18 cellular contexts compared by ENCODE assay signal in the genomic region with DNA sequence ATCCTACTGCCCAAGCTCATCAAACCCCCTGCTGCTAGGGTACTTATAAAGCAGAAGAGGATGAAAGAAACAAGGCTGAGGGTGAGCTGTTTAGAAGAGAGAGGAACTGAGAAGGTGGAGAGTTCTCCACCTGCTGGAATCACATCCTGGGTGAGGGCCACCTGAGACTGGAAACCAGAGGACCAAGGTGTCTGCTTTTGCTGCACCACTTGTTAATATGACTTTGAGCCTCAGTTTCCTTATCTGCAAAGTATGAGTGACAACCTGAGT.
DNase-seq lines count a peak whose midpoint lies in the region; ATAC-seq and TF ChIP-seq lines count a peak whose summit lies in the region.
"Had no signal": no experiment of that assay in that cellular context is flagged by ENCODE, and none has a peak within 500 bp of the region (broad histone marks: within the 10 kb centered on the region; RNA-seq: fewer than 3 reads in every experiment).

No MANE protein-coding gene starts in this region.

- H3K27ac ChIP-seq in A673 (ENCODE audit: low read depth, low read length, poor library complexity, severe bottlenecking) = no peak overlapping the region
- no peak overlapping the region for H3K27ac ChIP-seq in GM23338 (ENCODE audit: low read depth)
- H3K27ac ChIP-seq in neural progenitor cell = no peak overlapping the region
- H3K27ac ChIP-seq in body of pancreas = no peak overlapping the region
- H3K27ac ChIP-seq: BLaER1, HL-60 had no signal

- H3K9me3 Mint-ChIP-seq in GM23338 (peaks cover 5% of the 10 kb centered on the region; the same call in 1 of the 3 replicates), neural progenitor cell (no peaks in the 10 kb centered on the region)

- H3K9ac ChIP-seq in neural progenitor cell = no peak overlapping the region
- H3K9ac ChIP-seq: BLaER1 had no signal

- no peak overlapping the region for H3K4me3 ChIP-seq in A673 (ENCODE audit: low read depth, low read length, poor library complexity, severe bottlenecking)
- no peak overlapping the region for H3K4me3 ChIP-seq in GM23338
- H3K4me3 ChIP-seq in neural progenitor cell = no peak overlapping the region
- H3K4me3 ChIP-seq in body of pancreas = no peak overlapping the region
- H3K4me3 ChIP-seq: BLaER1, GM12878 had no signal

- H3K27ac Mint-ChIP-seq in GM23338 (no peak overlapping the region), neural progenitor cell (no peak overlapping the region)
- H3K27ac Mint-ChIP-seq: CD8-positive, alpha-beta memory T cell; HFFc6 had no signal

- H3K9me3 ChIP-seq in A673 (ENCODE audit: low read depth, low read length, poor library complexity, severe bottlenecking) (no peaks in the 10 kb centered on the region), neural progenitor cell (ENCODE audit: low read depth) (no peaks in the 10 kb centered on the region), body of pancreas (no peaks in the 10 kb centered on the region)
- H3K9me3 ChIP-seq: BLaER1 had no signal

- H3F3A ChIP-seq in GM23338 (replicated peaks; ENCODE audit: low read depth) = no peaks in the 10 kb centered on the region; the same call in 1 of the 2 replicates
- no peaks in the 10 kb centered on the region for H3F3A ChIP-seq in neural progenitor cell (ENCODE audit: low read depth)

- H3K36me3 Mint-ChIP-seq in GM23338 (ENCODE audit: low read depth) (peaks cover 5% of the 10 kb centered on the region; the same call in 2 of the 3 replicates), neural progenitor cell (no peaks in the 10 kb centered on the region)

- POLR2A ChIA-PET in A673 (lab: Charles Lee; ENCODE audit: low non-redundant PET) = no interaction called here

- intact Hi-C loops in A673 (cut with micrococcal nuclease; ENCODE audit: unreplicated experiment) (no loop called here), body of pancreas (cut with DNase I) (no loop called here)

- H3K4me1 Mint-ChIP-seq in GM23338 = peaks cover 35% of the 10 kb centered on the region
- H3K4me1 Mint-ChIP-seq in neural progenitor cell = no peaks in the 10 kb centered on the region
- H3K4me1 Mint-ChIP-seq: CD8-positive, alpha-beta memory T cell had no signal

- H3K4me3 Mint-ChIP-seq in GM23338 (no peak overlapping the region), neural progenitor cell (no peak overlapping the region)
- H3K4me3 Mint-ChIP-seq: CD8-positive, alpha-beta memory T cell; HFFc6 had no signal

- no peaks in the 10 kb centered on the region for H3K9me2 ChIP-seq in GM23338 (ENCODE audit: insufficient read depth)

- ATAC-seq in GM23338 (peak; percentile 54), body of pancreas (no peak)
- ATAC-seq: GM12878 had no signal

- no TSS peak for BruUV-seq in A673 (replicated peaks; lab: Mats Ljungman, UMichigan)

- H3K27me3 Mint-ChIP-seq in GM23338 (ENCODE audit: insufficient read depth, low read depth, poor library complexity) = no peaks in the 10 kb centered on the region
- H3K27me3 Mint-ChIP-seq in neural progenitor cell (ENCODE audit: insufficient read depth, low read depth) = no peaks in the 10 kb centered on the region
- H3K27me3 Mint-ChIP-seq: CD8-positive, alpha-beta memory T cell had no signal

- CTCF ChIA-PET in A673 (lab: Charles Lee) = interaction anchor here (0.6 kb wide), 1 partner anchor 724 kb away, joined by 3 read pairs; no protein-coding TSS in a partner anchor

- H4K20me1 ChIP-seq in GM23338 (replicated peaks; ENCODE audit: insufficient read depth) (no peaks in the 10 kb centered on the region), neural progenitor cell (ENCODE audit: low read depth) (no peaks in the 10 kb centered on the region)
- H4K20me1 ChIP-seq: BLaER1 had no signal

- H3K4me2 ChIP-seq in GM23338 = no peak overlapping the region
- H3K4me2 ChIP-seq in neural progenitor cell = no peak overlapping the region
- H3K4me2 ChIP-seq: BLaER1 had no signal

- H3K79me2 ChIP-seq in GM23338 (replicated peaks; ENCODE audit: insufficient read depth) (no peaks in the 10 kb centered on the region), neural progenitor cell (ENCODE audit: low read depth) (no peaks in the 10 kb centered on the region)

- TF ChIP-seq CTCF in A673 (conservative IDR thresholded peaks at IDR 0.05; ENCODE audit: low read depth, low read length) (no peak), GM23338 (conservative IDR thresholded peaks at IDR 0.05; ENCODE audit: low read depth in 2 of 2) (no peak), neural progenitor cell (IDR thresholded peaks at IDR 0.05) (no peak), body of pancreas (IDR thresholded peaks at IDR 0.05) (no peak)

- H3K4me1 ChIP-seq in A673 (ENCODE audit: insufficient read depth, low read length, poor library complexity, severe bottlenecking) (no peaks in the 10 kb centered on the region), GM23338 (ENCODE audit: insufficient read depth) (peaks cover 38% of the 10 kb centered on the region), neural progenitor cell (no peaks in the 10 kb centered on the region), body of pancreas (no peaks in the 10 kb centered on the region)
- H3K4me1 ChIP-seq: BLaER1 had no signal

- no peaks in the 10 kb centered on the region for H3K36me3 ChIP-seq in A673 (ENCODE audit: insufficient read depth, low read length, poor library complexity, severe bottlenecking)
- no peaks in the 10 kb centered on the region for H3K36me3 ChIP-seq in GM23338 (ENCODE audit: insufficient read depth)
- no peaks in the 10 kb centered on the region for H3K36me3 ChIP-seq in neural progenitor cell
- no peaks in the 10 kb centered on the region for H3K36me3 ChIP-seq in body of pancreas (replicated peaks in 1 of 2; ENCODE audit: insufficient read depth in 1 of 2, low read depth in 2 of 2)
- H3K36me3 ChIP-seq: BLaER1 had no signal

- H3K27me3 ChIP-seq in A673 (replicated peaks; ENCODE audit: insufficient read depth, low read depth, low read length, poor library complexity) (no peaks in the 10 kb centered on the region), GM23338 (ENCODE audit: insufficient read depth) (no peaks in the 10 kb centered on the region), neural progenitor cell (no peaks in the 10 kb centered on the region), body of pancreas (no peaks in the 10 kb centered on the region)
- H3K27me3 ChIP-seq: BLaER1 had no signal

- H2AFZ ChIP-seq in GM23338 (no peak overlapping the region), neural progenitor cell (replicated peaks) (no peak overlapping the region)

- no peak for TF ChIP-seq POLR2A in body of pancreas (IDR thresholded peaks at IDR 0.05)

- DNase-seq in A673 (ENCODE audit: low spot score) (peak; percentile 9), GM23338 (ENCODE audit: low spot score) (peak; percentile 44), NCI-H69 (lab: John Stamatoyannopoulos, UW) (peak; percentile 52), neural progenitor cell (ENCODE audit: low spot score) (peak; percentile 53), AML-193 (lab: John Stamatoyannopoulos, UW) (no peak), body of pancreas (no peak), OCI-M1 (lab: John Stamatoyannopoulos, UW) (no peak)
- DNase-seq: CD8-positive, alpha-beta memory T cell; DMS 273 treated with DMSO at 0.1 percent for 48 hours; DMS79; GOT3; HCEC 1CT; HFFc6; IMR-90; KBM-7 had no signal

Comparison
In these comparisons a context has a peak if more than half of its experiments do, and no peak if none do; other contexts are left out.
1. DNase-seq: peak in A673 (single experiment), GM23338 (single experiment), NCI-H69 (single experiment) and neural progenitor cell (single experiment); none in AML-193 (0 of 2), body of pancreas (0 of 4) and OCI-M1 (single experiment).